Comparison of ENCODE assay signal across 1 cellular context in genomic region chr16:19093631-19094541, GRCh38.
TF ChIP-seq lines count a peak whose summit lies in the region.

No MANE protein-coding gene starts in this region.

TF ChIP-seq in HepG2, 621 proteins besides CTCF, POLR2A, EP300 and RAD21 (continued from another document and continues in another):
- TF ChIP-seq ZBED4 (CRISPR knock-in tag; IDR thresholded peaks at IDR 0.05; ENCODE audit: borderline replicate concordance) = no peak
- no peak for TF ChIP-seq SMC3 (IDR thresholded peaks at IDR 0.05; ENCODE audit: low read length)
- no peak for TF ChIP-seq NR0B2 (CRISPR knock-in tag; IDR thresholded peaks at IDR 0.05)
- TF ChIP-seq THYN1 (CRISPR knock-in tag; IDR thresholded peaks at IDR 0.05; ENCODE audit: borderline replicate concordance, low read depth) = no peak
- peak; percentile 70; the same call in 1 of the 2 replicates for TF ChIP-seq ZNF232 (CRISPR knock-in tag; IDR thresholded peaks at IDR 0.05; ENCODE audit: borderline replicate concordance)
- peak; percentile 61; the same call in 1 of the 2 replicates for TF ChIP-seq TBX2 (CRISPR knock-in tag; IDR thresholded peaks at IDR 0.05; ENCODE audit: borderline replicate concordance)
- TF ChIP-seq ZBTB10 (CRISPR knock-in tag; IDR thresholded peaks at IDR 0.05; ENCODE audit: borderline replicate concordance) = no peak
- TF ChIP-seq ATF2 (CRISPR knock-in tag; IDR thresholded peaks at IDR 0.05) = no peak
- TF ChIP-seq NAIF1 (CRISPR knock-in tag; IDR thresholded peaks at IDR 0.05; ENCODE audit: borderline replicate concordance) = no peak; the same call in 1 of the 2 replicates
- no peak for TF ChIP-seq PCBP1 (IDR thresholded peaks at IDR 0.05; ENCODE audit: borderline replicate concordance, low read depth, low read length)
- TF ChIP-seq TMF1 (CRISPR knock-in tag; IDR thresholded peaks at IDR 0.05; ENCODE audit: low read depth) = no peak
- no peak for TF ChIP-seq ZFP36L2 (CRISPR knock-in tag; IDR thresholded peaks at IDR 0.05)
- no peak for TF ChIP-seq CBFB (CRISPR knock-in tag; IDR thresholded peaks at IDR 0.05)
- TF ChIP-seq ZNF740 (CRISPR knock-in tag; IDR thresholded peaks at IDR 0.05) = no peak
- no peak for TF ChIP-seq ZNF761 (CRISPR knock-in tag; conservative IDR thresholded peaks at IDR 0.05)
- TF ChIP-seq ZBTB34 (CRISPR knock-in tag; IDR thresholded peaks at IDR 0.05) = no peak; the same call in 1 of the 2 replicates
- TF ChIP-seq CBX2 (IDR thresholded peaks at IDR 0.05; ENCODE audit: low read depth, low read length) = no peak
- no peak for TF ChIP-seq CBX2 (CRISPR knock-in tag; IDR thresholded peaks at IDR 0.05; ENCODE audit: low read depth)
- TF ChIP-seq HDAC2 (CRISPR knock-in tag; IDR thresholded peaks at IDR 0.05) = peak; percentile 58; the same call in 1 of the 2 replicates
- no peak for TF ChIP-seq ZNF343 (CRISPR knock-in tag; IDR thresholded peaks at IDR 0.05)
- TF ChIP-seq RARA (CRISPR knock-in tag; IDR thresholded peaks at IDR 0.05) = no peak
- no peak for TF ChIP-seq NFIB (CRISPR knock-in tag; IDR thresholded peaks at IDR 0.05; ENCODE audit: borderline replicate concordance)
- no peak for TF ChIP-seq FLYWCH1 (CRISPR knock-in tag; IDR thresholded peaks at IDR 0.05)
- TF ChIP-seq ZNF589 (CRISPR knock-in tag; conservative IDR thresholded peaks at IDR 0.05) = no peak
- no peak for TF ChIP-seq TRAFD1 (CRISPR knock-in tag; IDR thresholded peaks at IDR 0.05; ENCODE audit: borderline replicate concordance)
- no peak for TF ChIP-seq CCAR2 (optimal IDR thresholded peaks at IDR 0.05; ENCODE audit: low read depth, low read length)
- no peak for TF ChIP-seq ZZZ3 (CRISPR knock-in tag; IDR thresholded peaks at IDR 0.05; ENCODE audit: borderline replicate concordance)
- TF ChIP-seq SRSF4 (IDR thresholded peaks at IDR 0.05; ENCODE audit: low read depth, low read length, poor library complexity, severe bottlenecking) = no peak
- no peak for TF ChIP-seq NFRKB (IDR thresholded peaks at IDR 0.05)
- TF ChIP-seq ZNF800 (CRISPR knock-in tag; IDR thresholded peaks at IDR 0.05) = 0 out of 2 replicates have a peak, but pooled peaks have one; percentile 22
- no peak for TF ChIP-seq CHD2 (IDR thresholded peaks at IDR 0.05; ENCODE audit: low read depth, low read length)
- no peak for TF ChIP-seq ZNF687 (CRISPR knock-in tag; IDR thresholded peaks at IDR 0.05)
- no peak for TF ChIP-seq MATR3 (CRISPR knock-in tag; IDR thresholded peaks at IDR 0.05)
